13 cellular contexts compared by ENCODE assay signal in the genomic region with DNA sequence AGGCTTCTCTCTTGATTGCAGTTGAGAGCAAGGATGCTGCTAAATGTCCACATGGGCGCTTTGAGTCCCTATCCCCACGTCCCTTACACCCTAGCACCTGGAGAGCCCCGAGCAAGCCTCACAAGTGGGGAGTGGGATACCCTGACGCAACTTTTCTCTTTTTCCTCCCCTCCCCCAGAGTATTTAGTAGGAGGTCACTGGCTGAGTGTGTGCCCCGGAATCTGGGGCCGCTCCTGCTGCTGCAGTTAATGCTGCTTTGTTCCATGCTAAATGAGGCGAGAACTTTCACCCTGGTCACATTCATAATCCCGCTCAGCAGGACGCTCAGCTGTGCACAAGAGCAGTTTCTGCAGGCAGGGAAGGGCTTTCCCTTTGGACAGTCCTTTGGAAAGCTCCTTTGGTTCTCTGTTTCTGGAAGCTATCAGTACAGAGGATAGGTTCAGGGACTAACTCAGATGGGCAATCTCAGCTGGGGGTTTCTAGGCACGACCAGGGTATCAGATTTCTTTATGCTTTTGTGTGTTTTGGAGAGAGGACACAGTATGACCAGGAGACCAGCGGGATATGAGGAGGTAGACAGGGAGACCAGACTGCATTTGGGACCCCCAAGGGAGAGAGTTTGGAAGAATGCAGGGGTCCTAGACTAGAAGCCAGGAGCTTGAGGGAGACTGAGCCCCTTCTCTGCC.
DNase-seq lines count a peak whose midpoint lies in the region; TF ChIP-seq lines count a peak whose summit lies in the region.
"Had no signal": no experiment of that assay in that cellular context is flagged by ENCODE, and none has a peak within 500 bp of the region (broad histone marks: within the 10 kb centered on the region; RNA-seq: fewer than 3 reads in every experiment).

No MANE protein-coding gene starts in this region.

- peaks cover 21% of the 10 kb centered on the region for H3K27me3 Mint-ChIP-seq in T-helper 2 cell treated with Interferon-gamma antibody and Interleukin-4, amounts not matched to agents 5 μg/mL and 100 μg/mL, for 36 hours (ENCODE audit: low read depth)
- peaks cover 10% of the 10 kb centered on the region for H3K27me3 Mint-ChIP-seq in activated naive CD4-positive, alpha-beta T cell treated with anti-CD3 and anti-CD28 coated beads for 36 hours (ENCODE audit: low read depth)

- H3K27ac ChIP-seq in HUES6 (ENCODE audit: low read depth, low read length), result peak overlapping the region; percentile 58; the same call in 1 of the 2 replicates
- no peak overlapping the region for H3K27ac ChIP-seq in esophagus muscularis mucosa (replicated peaks in 1 of 4)
- no peak overlapping the region for H3K27ac ChIP-seq in RWPE1
- H3K27ac ChIP-seq: neutrophil had no signal

- H3K27me3 ChIP-seq in HUES6 (ENCODE audit: control insufficient read depth, insufficient read depth, low read length) (no peaks in the 10 kb centered on the region), esophagus muscularis mucosa (no peaks in the 10 kb centered on the region)
- H3K27me3 ChIP-seq: neutrophil had no signal

- intact Hi-C loops in esophagus muscularis mucosa (cut with DNase I), result no loop called here
- intact Hi-C loops in activated naive CD4-positive, alpha-beta T cell treated with anti-CD3 and anti-CD28 coated beads for 36 hours (cut with micrococcal nuclease), result no loop called here

- no peaks in the 10 kb centered on the region for H3K36me3 Mint-ChIP-seq in T-helper 2 cell treated with Interferon-gamma antibody and Interleukin-4, amounts not matched to agents 5 μg/mL and 100 μg/mL, for 36 hours (ENCODE audit: low read depth)
- no peaks in the 10 kb centered on the region for H3K36me3 Mint-ChIP-seq in activated naive CD4-positive, alpha-beta T cell treated with anti-CD3 and anti-CD28 coated beads for 36 hours (ENCODE audit: low read depth)
- H3K36me3 Mint-ChIP-seq: CD4-positive, alpha-beta memory T cell had no signal

- no peaks in the 10 kb centered on the region for H3K4me1 Mint-ChIP-seq in T-helper 2 cell treated with Interferon-gamma antibody and Interleukin-4, amounts not matched to agents 5 μg/mL and 100 μg/mL, for 36 hours (ENCODE audit: low read depth)
- H3K4me1 Mint-ChIP-seq in activated naive CD4-positive, alpha-beta T cell treated with anti-CD3 and anti-CD28 coated beads for 36 hours (ENCODE audit: low read depth), result no peaks in the 10 kb centered on the region

- DNase-seq in NCI-H510A (lab: John Stamatoyannopoulos, UW) (peak; percentile 53), esophagus muscularis mucosa (ENCODE audit: extremely low spot score) (peak; percentile 42), retina (peak; percentile 92), NCI-H2196 (lab: John Stamatoyannopoulos, UW; ENCODE audit: unreplicated experiment) (no peak), RWPE1 (ENCODE audit: low spot score) (no peak)
- DNase-seq in T-helper 2 cell treated with Interferon-gamma antibody and Interleukin-4, amounts not matched to agents 5 μg/mL and 100 μg/mL, for 36 hours (ENCODE audit: low spot score), result no peak
- DNase-seq in activated naive CD4-positive, alpha-beta T cell treated with anti-CD3 and anti-CD28 coated beads for 36 hours, result no peak
- DNase-seq: NCI-H226; stimulated activated CD4-positive, alpha-beta T cell treated with anti-CD3 and anti-CD28 coated beads, Interleukin-2, amount 100 ng/mL, for 24 hours had no signal

- no peak overlapping the region for H3K27ac Mint-ChIP-seq in T-helper 2 cell treated with Interferon-gamma antibody and Interleukin-4, amounts not matched to agents 5 μg/mL and 100 μg/mL, for 36 hours
- H3K27ac Mint-ChIP-seq in activated naive CD4-positive, alpha-beta T cell treated with anti-CD3 and anti-CD28 coated beads for 36 hours, result no peak overlapping the region
- H3K27ac Mint-ChIP-seq: CD4-positive, alpha-beta memory T cell; stimulated activated naive CD8-positive, alpha-beta T cell treated with anti-CD3 and anti-CD28 coated beads, Interleukin-15, Interleukin-2, amounts not matched to agents 100 ng/mL and 50 ng/mL, for 24 hours had no signal

- H3K4me3 ChIP-seq in HUES6 (ENCODE audit: low read depth, low read length), result peak overlapping the region; percentile 17; the same call in 1 of the 2 replicates
- H3K4me3 ChIP-seq in esophagus muscularis mucosa, result no peak overlapping the region

- TF ChIP-seq EP300 in esophagus muscularis mucosa (IDR thresholded peaks at IDR 0.05), result no peak

- H3K4me1 ChIP-seq in HUES6 (ENCODE audit: control insufficient read depth, insufficient read depth, low read length), result peaks cover 74% of the 10 kb centered on the region
- no peaks in the 10 kb centered on the region for H3K4me1 ChIP-seq in esophagus muscularis mucosa

- no peaks in the 10 kb centered on the region for H3K36me3 ChIP-seq in HUES6 (ENCODE audit: control insufficient read depth, insufficient read depth, low read length)
- no peaks in the 10 kb centered on the region for H3K36me3 ChIP-seq in esophagus muscularis mucosa
- H3K36me3 ChIP-seq: neutrophil had no signal

- H3K9me3 Mint-ChIP-seq in T-helper 2 cell treated with Interferon-gamma antibody and Interleukin-4, amounts not matched to agents 5 μg/mL and 100 μg/mL, for 36 hours, result peaks cover 4% of the 10 kb centered on the region
- H3K9me3 Mint-ChIP-seq in activated naive CD4-positive, alpha-beta T cell treated with anti-CD3 and anti-CD28 coated beads for 36 hours, result no peaks in the 10 kb centered on the region
- H3K9me3 Mint-ChIP-seq: stimulated activated naive CD8-positive, alpha-beta T cell treated with anti-CD3 and anti-CD28 coated beads, Interleukin-15, Interleukin-2, amounts not matched to agents 100 ng/mL and 50 ng/mL, for 24 hours had no signal

- H3K4me3 Mint-ChIP-seq in T-helper 2 cell treated with Interferon-gamma antibody and Interleukin-4, amounts not matched to agents 5 μg/mL and 100 μg/mL, for 36 hours, result no peak overlapping the region
- H3K4me3 Mint-ChIP-seq in activated naive CD4-positive, alpha-beta T cell treated with anti-CD3 and anti-CD28 coated beads for 36 hours, result no peak overlapping the region
- H3K4me3 Mint-ChIP-seq: CD4-positive, alpha-beta memory T cell; stimulated activated naive CD8-positive, alpha-beta T cell treated with anti-CD3 and anti-CD28 coated beads, Interleukin-15, Interleukin-2, amounts not matched to agents 100 ng/mL and 50 ng/mL, for 24 hours had no signal

- WGBS in esophagus muscularis mucosa, result 83% methylated on average over 11 of the region's 11 CpGs

- H3K9ac ChIP-seq in HUES6 (ENCODE audit: low read length), result peak overlapping the region; percentile 70

- POLR2A ChIA-PET in RWPE1 (lab: Yijun Ruan, JAX; ENCODE audit: low non-redundant PET), result no interaction called here

- CTCF ChIA-PET in activated naive CD4-positive, alpha-beta T cell treated with anti-CD3 and anti-CD28 coated beads for 36 hours (lab: Charles Lee), result no interaction called here
- CTCF ChIA-PET in RWPE1 (lab: Yijun Ruan, JAX), result interaction anchor here (0.7 kb wide), 2 partner anchors 72 to 132 kb away, joined by 3 read pairs; no protein-coding TSS in a partner anchor

- no peak for TF ChIP-seq CTCF in esophagus muscularis mucosa (IDR thresholded peaks at IDR 0.05)
- TF ChIP-seq CTCF in RWPE1 (conservative IDR thresholded peaks at IDR 0.05; ENCODE audit: low read depth), result no peak

- no peak for TF ChIP-seq POLR2A in esophagus muscularis mucosa (IDR thresholded peaks at IDR 0.05; ENCODE audit: low read depth)

- H3K9me3 ChIP-seq in HUES6 (ENCODE audit: control insufficient read depth, insufficient read depth, low read depth, low read length), result no peaks in the 10 kb centered on the region
- H3K9me3 ChIP-seq in esophagus muscularis mucosa, result no peaks in the 10 kb centered on the region
- H3K9me3 ChIP-seq: neutrophil had no signal

Comparison
In these comparisons a context has a peak if more than half of its experiments do, and no peak if none do; other contexts are left out.
1. DNase-seq: peak in NCI-H510A (single experiment), esophagus muscularis mucosa (single experiment) and retina (single experiment); none in NCI-H2196 (single experiment), T-helper 2 cell treated with Interferon-gamma antibody and Interleukin-4, amounts not matched to agents 5 μg/mL and 100 μg/mL, for 36 hours (single experiment), activated naive CD4-positive, alpha-beta T cell treated with anti-CD3 and anti-CD28 coated beads for 36 hours (single experiment) and RWPE1 (single experiment).